1 cellular context compared by ENCODE assay signal in the genomic region with DNA sequence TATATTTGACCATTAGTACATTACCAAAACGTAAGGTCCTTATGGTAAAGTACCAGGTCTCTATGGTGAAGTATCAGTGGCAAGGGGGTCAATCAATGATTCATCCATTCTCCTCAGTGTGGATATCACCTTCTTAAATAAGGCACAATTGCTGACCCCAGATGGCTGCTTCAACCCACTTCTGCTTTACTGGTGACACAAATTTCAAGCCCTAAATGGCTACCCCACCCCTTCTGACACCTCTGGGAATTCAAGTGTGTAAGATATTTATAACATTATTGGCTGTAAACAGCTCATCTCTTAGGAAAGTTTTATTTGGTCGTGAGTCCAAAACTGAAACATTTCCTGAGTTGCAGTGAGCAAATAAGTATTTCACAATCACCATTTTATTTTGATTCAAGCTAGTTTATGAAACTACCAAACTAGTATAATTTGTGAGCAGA.
TF ChIP-seq lines count a peak whose summit lies in the region.

No MANE protein-coding gene starts in this region.

TF ChIP-seq in GM23338, 12 proteins besides CTCF, POLR2A, EP300 and RAD21 (continued from another document):
- TF ChIP-seq, protein P1, sequence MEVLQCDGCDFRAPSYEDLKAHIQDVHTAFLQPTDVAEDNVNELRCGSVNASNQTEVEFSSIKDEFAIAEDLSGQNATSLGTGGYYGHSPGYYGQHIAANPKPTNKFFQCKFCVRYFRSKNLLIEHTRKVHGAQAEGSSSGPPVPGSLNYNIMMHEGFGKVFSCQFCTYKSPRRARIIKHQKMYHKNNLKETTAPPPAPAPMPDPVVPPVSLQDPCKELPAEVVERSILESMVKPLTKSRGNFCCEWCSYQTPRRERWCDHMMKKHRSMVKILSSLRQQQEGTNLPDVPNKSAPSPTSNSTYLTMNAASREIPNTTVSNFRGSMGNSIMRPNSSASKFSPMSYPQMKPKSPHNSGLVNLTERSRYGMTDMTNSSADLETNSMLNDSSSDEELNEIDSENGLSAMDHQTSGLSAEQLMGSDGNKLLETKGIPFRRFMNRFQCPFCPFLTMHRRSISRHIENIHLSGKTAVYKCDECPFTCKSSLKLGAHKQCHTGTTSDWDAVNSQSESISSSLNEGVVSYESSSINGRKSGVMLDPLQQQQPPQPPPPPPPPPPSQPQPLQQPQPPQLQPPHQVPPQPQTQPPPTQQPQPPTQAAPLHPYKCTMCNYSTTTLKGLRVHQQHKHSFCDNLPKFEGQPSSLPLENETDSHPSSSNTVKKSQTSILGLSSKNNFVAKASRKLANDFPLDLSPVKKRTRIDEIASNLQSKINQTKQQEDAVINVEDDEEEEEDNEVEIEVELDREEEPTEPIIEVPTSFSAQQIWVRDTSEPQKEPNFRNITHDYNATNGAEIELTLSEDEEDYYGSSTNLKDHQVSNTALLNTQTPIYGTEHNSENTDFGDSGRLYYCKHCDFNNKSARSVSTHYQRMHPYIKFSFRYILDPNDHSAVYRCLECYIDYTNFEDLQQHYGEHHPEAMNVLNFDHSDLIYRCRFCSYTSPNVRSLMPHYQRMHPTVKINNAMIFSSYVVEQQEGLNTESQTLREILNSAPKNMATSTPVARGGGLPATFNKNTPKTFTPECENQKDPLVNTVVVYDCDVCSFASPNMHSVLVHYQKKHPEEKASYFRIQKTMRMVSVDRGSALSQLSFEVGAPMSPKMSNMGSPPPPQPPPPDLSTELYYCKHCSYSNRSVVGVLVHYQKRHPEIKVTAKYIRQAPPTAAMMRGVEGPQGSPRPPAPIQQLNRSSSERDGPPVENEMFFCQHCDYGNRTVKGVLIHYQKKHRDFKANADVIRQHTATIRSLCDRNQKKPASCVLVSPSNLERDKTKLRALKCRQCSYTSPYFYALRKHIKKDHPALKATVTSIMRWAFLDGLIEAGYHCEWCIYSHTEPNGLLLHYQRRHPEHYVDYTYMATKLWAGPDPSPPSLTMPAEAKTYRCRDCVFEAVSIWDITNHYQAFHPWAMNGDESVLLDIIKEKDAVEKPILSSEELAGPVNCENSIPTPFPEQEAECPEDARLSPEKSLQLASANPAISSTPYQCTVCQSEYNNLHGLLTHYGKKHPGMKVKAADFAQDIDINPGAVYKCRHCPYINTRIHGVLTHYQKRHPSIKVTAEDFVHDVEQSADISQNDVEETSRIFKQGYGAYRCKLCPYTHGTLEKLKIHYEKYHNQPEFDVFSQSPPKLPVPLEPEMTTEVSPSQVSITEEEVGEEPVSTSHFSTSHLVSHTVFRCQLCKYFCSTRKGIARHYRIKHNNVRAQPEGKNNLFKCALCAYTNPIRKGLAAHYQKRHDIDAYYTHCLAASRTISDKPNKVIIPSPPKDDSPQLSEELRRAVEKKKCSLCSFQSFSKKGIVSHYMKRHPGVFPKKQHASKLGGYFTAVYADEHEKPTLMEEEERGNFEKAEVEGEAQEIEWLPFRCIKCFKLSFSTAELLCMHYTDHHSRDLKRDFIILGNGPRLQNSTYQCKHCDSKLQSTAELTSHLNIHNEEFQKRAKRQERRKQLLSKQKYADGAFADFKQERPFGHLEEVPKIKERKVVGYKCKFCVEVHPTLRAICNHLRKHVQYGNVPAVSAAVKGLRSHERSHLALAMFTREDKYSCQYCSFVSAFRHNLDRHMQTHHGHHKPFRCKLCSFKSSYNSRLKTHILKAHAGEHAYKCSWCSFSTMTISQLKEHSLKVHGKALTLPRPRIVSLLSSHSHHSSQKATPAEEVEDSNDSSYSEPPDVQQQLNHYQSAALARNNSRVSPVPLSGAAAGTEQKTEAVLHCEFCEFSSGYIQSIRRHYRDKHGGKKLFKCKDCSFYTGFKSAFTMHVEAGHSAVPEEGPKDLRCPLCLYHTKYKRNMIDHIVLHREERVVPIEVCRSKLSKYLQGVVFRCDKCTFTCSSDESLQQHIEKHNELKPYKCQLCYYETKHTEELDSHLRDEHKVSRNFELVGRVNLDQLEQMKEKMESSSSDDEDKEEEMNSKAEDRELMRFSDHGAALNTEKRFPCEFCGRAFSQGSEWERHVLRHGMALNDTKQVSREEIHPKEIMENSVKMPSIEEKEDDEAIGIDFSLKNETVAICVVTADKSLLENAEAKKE (CRISPR knock-in tag; IDR thresholded peaks at IDR 0.05), result no peak
- no peak for TF ChIP-seq NANOG (IDR thresholded peaks at IDR 0.05; ENCODE audit: borderline replicate concordance)
- no peak for TF ChIP-seq ZNF114 (CRISPR knock-in tag; IDR thresholded peaks at IDR 0.05)
- TF ChIP-seq EZH2phosphoT487 (IDR thresholded peaks at IDR 0.05; ENCODE audit: unreplicated experiment), result no peak
- no peak for TF ChIP-seq EZH2 (IDR thresholded peaks at IDR 0.05; ENCODE audit: low read depth, unreplicated experiment)
- TF ChIP-seq, protein P2, sequence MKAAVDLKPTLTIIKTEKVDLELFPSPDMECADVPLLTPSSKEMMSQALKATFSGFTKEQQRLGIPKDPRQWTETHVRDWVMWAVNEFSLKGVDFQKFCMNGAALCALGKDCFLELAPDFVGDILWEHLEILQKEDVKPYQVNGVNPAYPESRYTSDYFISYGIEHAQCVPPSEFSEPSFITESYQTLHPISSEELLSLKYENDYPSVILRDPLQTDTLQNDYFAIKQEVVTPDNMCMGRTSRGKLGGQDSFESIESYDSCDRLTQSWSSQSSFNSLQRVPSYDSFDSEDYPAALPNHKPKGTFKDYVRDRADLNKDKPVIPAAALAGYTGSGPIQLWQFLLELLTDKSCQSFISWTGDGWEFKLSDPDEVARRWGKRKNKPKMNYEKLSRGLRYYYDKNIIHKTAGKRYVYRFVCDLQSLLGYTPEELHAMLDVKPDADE (IDR thresholded peaks at IDR 0.05), result no peak
- TF ChIP-seq JUNB (IDR thresholded peaks at IDR 0.05; ENCODE audit: unreplicated experiment), result no peak
- no peak for TF ChIP-seq POLR2AphosphoS5 (IDR thresholded peaks at IDR 0.05; ENCODE audit: low read depth)
- no peak for TF ChIP-seq CREB1 (CRISPR knock-in tag; IDR thresholded peaks at IDR 0.05; ENCODE audit: low read depth)
